In genomic region chr16:56225013-56225742, GRCh38 we compare ENCODE assay signal across 14 cellular contexts. TPM values are rescaled to one million over a fixed set of nuclear protein-coding genes. Genes with fewer than 3 reads are reported as not detected.
"Had no signal": no experiment of that assay in that cellular context is flagged by ENCODE, and none has a peak within 500 bp of the region (broad histone marks: within the 10 kb centered on the region; RNA-seq: fewer than 3 reads in every experiment).

No MANE protein-coding gene starts in this region.

- H3K9me3 ChIP-seq: body of pancreas, prostate gland, spleen had no signal

- H3K4me3 ChIP-seq: body of pancreas, prostate gland, spleen had no signal

- H3K9me3 Mint-ChIP-seq: activated naive CD4-positive, alpha-beta T cell treated with anti-CD3 and anti-CD28 coated beads, Interleukin-2, amount 10 ng/mL, durations not matched to agents 7 days and 5 days; activated T-helper 2 cell treated with anti-CD3 and anti-CD28 coated beads, Interferon-gamma antibody, Interleukin-2, Interleukin-4, amounts not matched to agents 10 μg/mL and 5 μg/mL and 100 μg/mL, durations not matched to agents 14 hours and 24 hours and 36 hours; natural killer cell; type B pancreatic cell had no signal

- FAIRE-seq: endometrium had no signal

- DNase-seq: activated naive CD4-positive, alpha-beta T cell treated with anti-CD3 and anti-CD28 coated beads, Interleukin-2, amount 10 ng/mL, durations not matched to agents 7 days and 5 days; body of pancreas; left colon; natural killer cell; spleen; stimulated activated CD4-positive, alpha-beta T cell treated with anti-CD3 and anti-CD28 coated beads, Interleukin-2, amount 100 ng/mL, for 24 hours; stimulated activated naive CD4-positive, alpha-beta T cell had no signal

- H3K36me3 ChIP-seq: prostate gland, spleen had no signal

- ATAC-seq: body of pancreas, esophagus mucosa, left colon, natural killer cell had no signal

- H3K4me1 ChIP-seq: body of pancreas, prostate gland had no signal

- H3K4me3 Mint-ChIP-seq: activated naive CD4-positive, alpha-beta T cell treated with anti-CD3 and anti-CD28 coated beads, Interleukin-2, amount 10 ng/mL, durations not matched to agents 7 days and 5 days; natural killer cell; type B pancreatic cell had no signal

- H3K27me3 ChIP-seq: body of pancreas had no signal

- H3K27ac ChIP-seq: body of pancreas, prostate gland, spleen, VCaP had no signal

- H3K36me3 Mint-ChIP-seq: natural killer cell, type B pancreatic cell had no signal

- H3K27ac Mint-ChIP-seq: activated naive CD4-positive, alpha-beta T cell treated with anti-CD3 and anti-CD28 coated beads, Interleukin-2, amount 10 ng/mL, durations not matched to agents 7 days and 5 days; activated T-helper 2 cell treated with anti-CD3 and anti-CD28 coated beads, Interferon-gamma antibody, Interleukin-2, Interleukin-4, amounts not matched to agents 10 μg/mL and 5 μg/mL and 100 μg/mL, durations not matched to agents 14 hours and 24 hours and 36 hours; natural killer cell; type B pancreatic cell had no signal

RNA-seq across cellular contexts. Expression of gene GNAO1, which starts 33.9 kb away (rescaled TPM):
- total RNA-seq: dermis microvascular lymphatic vessel endothelial cell had no signal
